2 cellular contexts compared by ENCODE assay signal in genomic region chr7:148699024-148699771, GRCh38.
TF ChIP-seq lines count a peak whose summit lies in the region.

No MANE protein-coding gene starts in this region.

TF ChIP-seq in WTC11, 78 proteins besides CTCF, POLR2A, EP300 and RAD21 (continued from another document):
- TF ChIP-seq USF2 (CRISPR knock-in tag; IDR thresholded peaks at IDR 0.05) (no peak), CREB1 (CRISPR knock-in tag; IDR thresholded peaks at IDR 0.05) (0 out of 2 replicates have a peak, but pooled peaks have one; percentile 21)
TF ChIP-seq in WTC11: peak in this region for 13.

TF ChIP-seq in HepG2, 621 proteins besides CTCF, POLR2A, EP300 and RAD21 (continued from another document and continues in another):
- TF ChIP-seq ZNF503 (CRISPR knock-in tag; IDR thresholded peaks at IDR 0.05) (0 out of 2 replicates have a peak, but pooled peaks have one; percentile 45), PPARG (CRISPR knock-in tag; conservative IDR thresholded peaks at IDR 0.05) (peak; percentile 96), ZNF33A (CRISPR knock-in tag; IDR thresholded peaks at IDR 0.05; ENCODE audit: borderline replicate concordance) (no peak), ZNF781 (CRISPR knock-in tag; IDR thresholded peaks at IDR 0.05; ENCODE audit: borderline replicate concordance, not compliant biosample characterization) (no peak), NFIC (IDR thresholded peaks at IDR 0.05; ENCODE audit: low read length) (0 out of 2 replicates have a peak, but pooled peaks have one; percentile 23), E2F1 (CRISPR knock-in tag; IDR thresholded peaks at IDR 0.05) (no peak; the same call in 1 of the 2 replicates), ZNF674 (CRISPR knock-in tag; IDR thresholded peaks at IDR 0.05; ENCODE audit: low read depth) (peak; percentile 33; the same call in 1 of the 2 replicates), ARNT (IDR thresholded peaks at IDR 0.05) (no peak), NFE2 (CRISPR knock-in tag; IDR thresholded peaks at IDR 0.05) (no peak), ZHX2 (IDR thresholded peaks at IDR 0.05; ENCODE audit: low read depth) (no peak), ZHX2 (CRISPR knock-in tag; IDR thresholded peaks at IDR 0.05; ENCODE audit: borderline replicate concordance) (peak; percentile 41; the same call in 1 of the 2 replicates), ZNF841 (CRISPR knock-in tag; IDR thresholded peaks at IDR 0.05; ENCODE audit: borderline replicate concordance) (0 out of 2 replicates have a peak, but pooled peaks have one; percentile 39), MYC (CRISPR knock-in tag; IDR thresholded peaks at IDR 0.05; ENCODE audit: borderline replicate concordance) (peak; percentile 52; the same call in 1 of the 2 replicates), ZNF546 (CRISPR knock-in tag; conservative IDR thresholded peaks at IDR 0.05) (0 out of 2 replicates have a peak, but pooled peaks have one; percentile 14), ZNF766 (CRISPR knock-in tag; IDR thresholded peaks at IDR 0.05; ENCODE audit: borderline replicate concordance) (0 out of 2 replicates have a peak, but pooled peaks have one; percentile 55), KAT7 (CRISPR knock-in tag; IDR thresholded peaks at IDR 0.05; ENCODE audit: borderline replicate concordance) (no peak), ZKSCAN5 (CRISPR knock-in tag; IDR thresholded peaks at IDR 0.05) (no peak), ZNF354B (CRISPR knock-in tag; IDR thresholded peaks at IDR 0.05) (peak; percentile 68; the same call in 1 of the 2 replicates), EEA1 (CRISPR knock-in tag; IDR thresholded peaks at IDR 0.05; ENCODE audit: borderline replicate concordance) (0 out of 2 replicates have a peak, but pooled peaks have one; percentile 17), MTERF4 (CRISPR knock-in tag; IDR thresholded peaks at IDR 0.05) (peak; percentile 84; the same call in 1 of the 2 replicates), ZSCAN30 (CRISPR knock-in tag; IDR thresholded peaks at IDR 0.05) (no peak), MED1 (CRISPR knock-in tag; IDR thresholded peaks at IDR 0.05) (peak; percentile 67; the same call in 1 of the 2 replicates), DPF2 (CRISPR knock-in tag; IDR thresholded peaks at IDR 0.05; ENCODE audit: borderline replicate concordance, low read depth) (no peak), PLRG1 (conservative IDR thresholded peaks at IDR 0.05) (no peak), NFRKB (IDR thresholded peaks at IDR 0.05) (no peak), MEIS1 (CRISPR knock-in tag; IDR thresholded peaks at IDR 0.05; ENCODE audit: borderline replicate concordance) (no peak), BHLHE40 (IDR thresholded peaks at IDR 0.05; ENCODE audit: low read length) (peak; percentile 81), NRL (CRISPR knock-in tag; IDR thresholded peaks at IDR 0.05; ENCODE audit: borderline replicate concordance) (no peak), ZNF558 (CRISPR knock-in tag; IDR thresholded peaks at IDR 0.05; ENCODE audit: borderline replicate concordance) (no peak), ZFX (CRISPR knock-in tag; IDR thresholded peaks at IDR 0.05; ENCODE audit: low read depth) (peak; percentile 39; the same call in 1 of the 2 replicates), NR2F1 (CRISPR knock-in tag; IDR thresholded peaks at IDR 0.05) (no peak), ZNF414 (CRISPR knock-in tag; IDR thresholded peaks at IDR 0.05) (0 out of 2 replicates have a peak, but pooled peaks have one; percentile 50), ZNF614 (CRISPR knock-in tag; IDR thresholded peaks at IDR 0.05; ENCODE audit: borderline replicate concordance) (0 out of 2 replicates have a peak, but pooled peaks have one; percentile 24), SP4 (CRISPR knock-in tag; IDR thresholded peaks at IDR 0.05) (peak; percentile 10; the same call in 1 of the 2 replicates), ZNF318 (CRISPR knock-in tag; IDR thresholded peaks at IDR 0.05) (no peak), ZNF335 (CRISPR knock-in tag; IDR thresholded peaks at IDR 0.05) (0 out of 2 replicates have a peak, but pooled peaks have one; percentile 21), ZNF724P (CRISPR knock-in tag; IDR thresholded peaks at IDR 0.05; ENCODE audit: borderline replicate concordance) (0 out of 2 replicates have a peak, but pooled peaks have one; percentile 12), NCOA2 (CRISPR knock-in tag; IDR thresholded peaks at IDR 0.05) (no peak), NR2C2 (CRISPR knock-in tag; IDR thresholded peaks at IDR 0.05; ENCODE audit: borderline replicate concordance) (no peak), GLMP (CRISPR knock-in tag; IDR thresholded peaks at IDR 0.05; ENCODE audit: borderline replicate concordance) (no peak), ZNF333 (CRISPR knock-in tag; IDR thresholded peaks at IDR 0.05; ENCODE audit: borderline replicate concordance) (no peak), ZNF761 (CRISPR knock-in tag; conservative IDR thresholded peaks at IDR 0.05) (no peak)
